ENCODE assay signal across 21 cellular contexts in genomic region chr15:44591326-44591725, GRCh38.
"Had no signal": no experiment of that assay in that cellular context is flagged by ENCODE, and none has a peak within 500 bp of the region (broad histone marks: within the 10 kb centered on the region; RNA-seq: fewer than 3 reads in every experiment).

No MANE protein-coding gene starts in this region.

- H3K9me3 ChIP-seq: gastroesophageal sphincter, ovary, tibial nerve had no signal

- H3K4me1 ChIP-seq: gastroesophageal sphincter, tibial nerve had no signal

- DNase-seq: activated CD4-positive, alpha-beta T cell treated with anti-CD3 and anti-CD28 coated beads for 4 hours; activated CD4-positive, alpha-beta T cell treated with anti-CD3 and anti-CD28 coated beads, Interleukin-2, amount 50 U/mL, for 48 hours; activated CD4-positive, CD25-positive, alpha-beta regulatory T cell; activated effector memory CD4-positive, alpha-beta T cell treated with Interleukin-2 at 50 U/mL for 16 hours; activated naive CD4-positive, alpha-beta T cell treated with anti-CD3 and anti-CD28 coated beads, Interleukin-2, amount 10 ng/mL, durations not matched to agents 7 days and 5 days; activated T-cell treated with anti-CD3 and anti-CD28 coated beads, Interleukin-2, amount 50 U/mL, for 72 hours; aorta; caudate nucleus; dermis blood vessel endothelial cell; effector CD8-positive, alpha-beta T cell; head of caudate nucleus; hypothalamus; left ventricle myocardium superior; ovary; right cardiac atrium; stimulated activated CD4-positive, alpha-beta T cell treated with anti-CD3 and anti-CD28 coated beads, Interleukin-4, amount 100 ng/mL, for 24 hours; stimulated activated naive CD8-positive, alpha-beta T cell treated with anti-CD3 and anti-CD28 coated beads, Interleukin-15, Interleukin-2, amounts not matched to agents 100 U/mL and 50 U/mL, for 24 hours; T-helper 1 cell; T-helper 9 cell had no signal

- H3K27me3 ChIP-seq: gastroesophageal sphincter, ovary, tibial nerve had no signal

- H3K36me3 ChIP-seq: ovary had no signal

- H3K27ac ChIP-seq: ovary, tibial nerve had no signal

- H3K4me3 ChIP-seq: gastroesophageal sphincter, ovary, tibial nerve had no signal
